In the genomic region with DNA sequence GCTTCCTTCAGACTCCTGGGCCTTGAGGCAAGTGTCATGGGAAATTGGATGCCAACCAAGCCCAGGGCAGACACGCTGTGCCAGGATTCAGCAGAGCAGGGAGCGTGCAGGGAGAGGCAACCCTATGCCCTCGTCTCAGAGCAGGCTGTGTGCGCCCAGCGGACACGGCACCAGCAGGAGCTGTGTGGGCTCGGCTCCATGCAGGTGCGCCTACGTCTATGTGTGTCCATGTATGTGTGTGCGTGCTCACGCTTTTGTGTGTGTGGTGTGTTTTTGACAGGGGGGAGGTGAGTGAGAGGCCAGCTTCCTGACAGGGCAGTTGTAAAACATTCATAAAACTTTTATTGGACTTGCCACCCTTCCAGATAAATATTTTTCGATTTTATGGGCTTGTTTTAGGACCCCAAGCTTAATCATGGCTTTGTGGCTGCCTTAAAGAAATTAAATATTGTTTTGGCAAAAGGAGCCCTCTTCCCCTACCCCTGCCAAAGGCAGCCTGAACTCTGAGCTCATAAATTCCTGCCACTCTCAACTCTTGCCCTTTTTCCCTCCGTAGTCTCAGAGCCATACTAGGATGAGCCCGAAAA, we compare ENCODE assay signal across 16 cellular contexts.
DNase-seq lines count a peak whose midpoint lies in the region; ATAC-seq and TF ChIP-seq lines count a peak whose summit lies in the region.
"Had no signal": no experiment of that assay in that cellular context is flagged by ENCODE, and none has a peak within 500 bp of the region (broad histone marks: within the 10 kb centered on the region; RNA-seq: fewer than 3 reads in every experiment).

No MANE protein-coding gene starts in this region.

- BruUV-seq in PC-9 (replicated peaks; lab: Mats Ljungman, UMichigan): no TSS peak

- peak; percentile 8 for DNase-seq in DMS79 (lab: John Stamatoyannopoulos, UW)
- no peak for DNase-seq in PC-9
- DNase-seq in left cardiac atrium: peak; percentile 39
- no peak for DNase-seq in psoas muscle
- no peak for DNase-seq in NCI-H2227 (lab: John Stamatoyannopoulos, UW; ENCODE audit: unreplicated experiment)
- DNase-seq: activated CD4-positive, alpha-beta T cell treated with anti-CD3 and anti-CD28 coated beads, Interleukin-2, amount 50 U/mL, for 1 hour; activated effector memory CD4-positive, alpha-beta T cell treated with Interleukin-2 at 50 U/mL for 16 hours; AML-193; NCI-H2171 treated with DMSO at 0.1 percent for 48 hours; ovary; stimulated activated CD4-positive, alpha-beta T cell treated with anti-CD3 and anti-CD28 coated beads, Interleukin-2, amount 100 ng/mL, for 24 hours had no signal

- no peaks in the 10 kb centered on the region for H3K79me2 ChIP-seq in PC-9 (ENCODE audit: low read depth)

- H3K9me3 Mint-ChIP-seq in activated T-helper 17 cell treated with anti-CD3 and anti-CD28 coated beads, Interleukin-2, amount 50 U/mL, for 72 hours: no peaks in the 10 kb centered on the region
- H3K9me3 Mint-ChIP-seq: memory B cell had no signal

- CTCF ChIA-PET in PC-9 (lab: Charles Lee): no interaction called here

- H3K27ac Mint-ChIP-seq in activated T-helper 17 cell treated with anti-CD3 and anti-CD28 coated beads, Interleukin-2, amount 50 U/mL, for 72 hours: no peak overlapping the region
- H3K27ac Mint-ChIP-seq: memory B cell had no signal

- ATAC-seq in left cardiac atrium (peak; percentile 32 to 33), psoas muscle (peak in 3 of 4 donors; percentile 37 to 57 (median 43)), HG02840 (IDR thresholded peaks at IDR 0.05; ENCODE audit: low FRiP score, unreplicated experiment) (no peak), GM18498 (IDR thresholded peaks at IDR 0.05; ENCODE audit: unreplicated experiment) (no peak)
- ATAC-seq in activated T-helper 17 cell treated with anti-CD3 and anti-CD28 coated beads, Interleukin-2, amount 50 U/mL, for 72 hours (replicated peaks): no peak

- H2AFZ ChIP-seq in PC-9: no peak overlapping the region

- no peaks in the 10 kb centered on the region for H3K9me2 ChIP-seq in PC-9 (ENCODE audit: insufficient read depth)

- no peaks in the 10 kb centered on the region for H4K20me1 ChIP-seq in PC-9 (ENCODE audit: insufficient read depth)

- peak overlapping the region; percentile 62; the same call in 1 of the 2 replicates for H3K27ac ChIP-seq in PC-9
- H3K27ac ChIP-seq in psoas muscle: peak overlapping the region; percentile 19
- H3K27ac ChIP-seq: KMS-11, ovary had no signal

- 23 to 41% (median 35%) methylated on average over 14 of the region's 14 CpGs for WGBS in psoas muscle, 3 donors

- H3K4me3 Mint-ChIP-seq in activated T-helper 17 cell treated with anti-CD3 and anti-CD28 coated beads, Interleukin-2, amount 50 U/mL, for 72 hours: no peak overlapping the region
- H3K4me3 Mint-ChIP-seq: memory B cell had no signal

- H3K4me1 ChIP-seq in PC-9 (replicated peaks; ENCODE audit: insufficient read depth) (peaks cover 31% of the 10 kb centered on the region), psoas muscle (peaks cover 76% of the 10 kb centered on the region)

- H3K36me3 ChIP-seq in PC-9 (ENCODE audit: low read depth): no peaks in the 10 kb centered on the region
- H3K36me3 ChIP-seq in psoas muscle (ENCODE audit: insufficient read depth in 1 of 2, low read depth in 1 of 2): no peaks in the 10 kb centered on the region
- H3K36me3 ChIP-seq: ovary had no signal

- 0 out of 2 replicates have a peak overlapping the region, but pooled peaks have one; percentile 56 for H3K4me2 ChIP-seq in PC-9
- H3K4me2 ChIP-seq: KMS-11 had no signal

- no peak overlapping the region for H3K4me3 ChIP-seq in PC-9
- no peak overlapping the region for H3K4me3 ChIP-seq in psoas muscle
- H3K4me3 ChIP-seq: ovary had no signal

- no peaks in the 10 kb centered on the region for H3K36me3 Mint-ChIP-seq in activated T-helper 17 cell treated with anti-CD3 and anti-CD28 coated beads, Interleukin-2, amount 50 U/mL, for 72 hours (ENCODE audit: low read depth)

- intact Hi-C loops in PC-9 (cut with micrococcal nuclease; ENCODE audit: unreplicated experiment) (no loop called here), left cardiac atrium (cut with DNase I) (no loop called here), psoas muscle (cut with DNase I) (no loop called here)

- no peaks in the 10 kb centered on the region for H3K9me3 ChIP-seq in PC-9 (ENCODE audit: insufficient read depth, low read depth)
- H3K9me3 ChIP-seq in psoas muscle: no peaks in the 10 kb centered on the region
- H3K9me3 ChIP-seq: ovary had no signal

- TF ChIP-seq CTCF in PC-9 (conservative IDR thresholded peaks at IDR 0.05) (no peak), psoas muscle (IDR thresholded peaks at IDR 0.05) (no peak)

- POLR2A ChIA-PET in PC-9 (lab: Charles Lee; ENCODE audit: unreplicated experiment): no interaction called here

- H3K27me3 ChIP-seq in PC-9 (ENCODE audit: insufficient read depth, low read depth) (no peaks in the 10 kb centered on the region), psoas muscle (ENCODE audit: insufficient read depth in 3 of 3, low read length in 2 of 3) (no peaks in the 10 kb centered on the region)
- H3K27me3 ChIP-seq: ovary had no signal

- H3F3A ChIP-seq in PC-9 (ENCODE audit: insufficient read depth, low read depth): peaks cover 22% of the 10 kb centered on the region; the same call in 1 of the 2 replicates

- no peaks in the 10 kb centered on the region for H3K4me1 Mint-ChIP-seq in activated T-helper 17 cell treated with anti-CD3 and anti-CD28 coated beads, Interleukin-2, amount 50 U/mL, for 72 hours

- no peaks in the 10 kb centered on the region for H3K27me3 Mint-ChIP-seq in activated T-helper 17 cell treated with anti-CD3 and anti-CD28 coated beads, Interleukin-2, amount 50 U/mL, for 72 hours
- H3K27me3 Mint-ChIP-seq: memory B cell had no signal

Comparison
In these comparisons a context has a peak if more than half of its experiments do, and no peak if none do; other contexts are left out.
1. DNase-seq: peak in DMS79 (single experiment) and left cardiac atrium (single experiment); none in PC-9 (0 of 2), psoas muscle (0 of 2) and NCI-H2227 (single experiment).
2. ATAC-seq: peak in left cardiac atrium (2 of 2) and psoas muscle (3 of 4); none in HG02840 (single experiment), activated T-helper 17 cell treated with anti-CD3 and anti-CD28 coated beads, Interleukin-2, amount 50 U/mL, for 72 hours (single experiment) and GM18498 (single experiment).